In genomic region chr18:78006006-78006802, GRCh38 we compare ENCODE assay signal across 28 cellular contexts.
"Had no signal": no experiment of that assay in that cellular context is flagged by ENCODE, and none has a peak within 500 bp of the region (broad histone marks: within the 10 kb centered on the region; RNA-seq: fewer than 3 reads in every experiment).

No MANE protein-coding gene starts in this region.

- H3K27ac Mint-ChIP-seq: activated CD4-positive, alpha-beta T cell treated with anti-CD3 and anti-CD28 coated beads, Interleukin-2, amount 10 ng/mL, durations not matched to agents 7 days and 5 days; activated CD8-positive, alpha-beta T cell treated with anti-CD3 and anti-CD28 coated beads for 36 hours; activated naive CD8-positive, alpha-beta T cell; activated T-cell treated with anti-CD3 and anti-CD28 coated beads, Interleukin-2, amount 50 U/mL, for 72 hours; dendritic cell treated with granulocyte-macrophage colony-stimulating factor and Interleukin-4, amounts not matched to agents 40 ng/mL and 50 ng/mL, for 4 days; naive thymus-derived CD4-positive, alpha-beta T cell; stimulated activated naive B cell treated with anti-CD40 and anti-IgM and Interleukin-4, amounts not matched to agents 10 μg/mL and 1 μg/mL and 100 μg/mL, for 72 hours; T-helper 17 cell had no signal

- H3K4me1 Mint-ChIP-seq: activated CD4-positive, alpha-beta T cell treated with anti-CD3 and anti-CD28 coated beads, Interleukin-2, amount 10 ng/mL, durations not matched to agents 7 days and 5 days; central memory CD8-positive, alpha-beta T cell; T-helper 17 cell had no signal

- DNase-seq: activated CD4-positive, alpha-beta T cell treated with anti-CD3 and anti-CD28 coated beads, Interleukin-2, amount 10 ng/mL, durations not matched to agents 7 days and 5 days; activated CD4-positive, CD25-positive, alpha-beta regulatory T cell treated with anti-CD3 and anti-CD28 coated beads, Interleukin-2, amount 50 U/mL, for 72 hours; activated CD8-positive, alpha-beta T cell treated with anti-CD3 and anti-CD28 coated beads for 36 hours; activated naive CD4-positive, alpha-beta T cell treated with Interleukin-2 at 50 U/mL for 16 hours; activated T-cell treated with anti-CD3 and anti-CD28 coated beads, Interleukin-2, amount 50 U/mL, for 72 hours; anterior cingulate cortex; foreskin keratinocyte; heart left ventricle; hypothalamus; left colon; mammary epithelial cell; midbrain; naive thymus-derived CD4-positive, alpha-beta T cell; posterior cingulate gyrus; right cardiac atrium; stimulated activated CD4-positive, alpha-beta T cell treated with anti-CD3 and anti-CD28 coated beads, Interleukin-15, amount 100 ng/mL, for 24 hours; stimulated activated CD4-positive, alpha-beta T cell treated with anti-CD3 and anti-CD28 coated beads, Interleukin-2, amount 100 ng/mL, for 24 hours; stimulated activated naive B cell treated with anti-CD40 and anti-IgM and Interleukin-4, amounts not matched to agents 10 μg/mL and 1 μg/mL and 100 μg/mL, for 72 hours; stomach; T-helper 17 cell; T1000; thyroid gland; upper lobe of right lung; WERI-Rb-1 had no signal

- H3K27me3 ChIP-seq: foreskin keratinocyte, thyroid gland had no signal

- H3K4me3 Mint-ChIP-seq: activated CD4-positive, alpha-beta T cell treated with anti-CD3 and anti-CD28 coated beads, Interleukin-2, amount 10 ng/mL, durations not matched to agents 7 days and 5 days; activated CD8-positive, alpha-beta T cell treated with anti-CD3 and anti-CD28 coated beads for 36 hours; activated naive CD8-positive, alpha-beta T cell; activated T-cell treated with anti-CD3 and anti-CD28 coated beads, Interleukin-2, amount 50 U/mL, for 72 hours; central memory CD8-positive, alpha-beta T cell; dendritic cell treated with granulocyte-macrophage colony-stimulating factor and Interleukin-4, amounts not matched to agents 40 ng/mL and 50 ng/mL, for 4 days; naive thymus-derived CD4-positive, alpha-beta T cell; stimulated activated naive B cell treated with anti-CD40 and anti-IgM and Interleukin-4, amounts not matched to agents 10 μg/mL and 1 μg/mL and 100 μg/mL, for 72 hours; T-helper 17 cell had no signal

- H3K9me3 ChIP-seq: thyroid gland, upper lobe of right lung had no signal

- H3K27me3 Mint-ChIP-seq: T-helper 17 cell had no signal

- H3K36me3 ChIP-seq: esophagus muscularis mucosa, heart left ventricle, stomach, thyroid gland, upper lobe of right lung, WERI-Rb-1 had no signal

- H3K36me3 Mint-ChIP-seq: naive thymus-derived CD4-positive, alpha-beta T cell; stimulated activated naive B cell treated with anti-CD40 and anti-IgM and Interleukin-4, amounts not matched to agents 10 μg/mL and 1 μg/mL and 100 μg/mL, for 72 hours had no signal

- H3K4me1 ChIP-seq: esophagus muscularis mucosa, foreskin keratinocyte, heart left ventricle, stomach, thyroid gland, upper lobe of right lung had no signal

- H3K4me3 ChIP-seq: esophagus muscularis mucosa, heart left ventricle, stomach, thyroid gland, upper lobe of right lung had no signal

- H3K27ac ChIP-seq: esophagus muscularis mucosa, foreskin keratinocyte, heart left ventricle, stomach, thyroid gland, upper lobe of right lung, WERI-Rb-1 had no signal
